Comparison of ENCODE assay signal across 18 cellular contexts in genomic region chr6:4360920-4361319, GRCh38.
DNase-seq lines count a peak whose midpoint lies in the region; ATAC-seq and TF ChIP-seq lines count a peak whose summit lies in the region.
"Had no signal": no experiment of that assay in that cellular context is flagged by ENCODE, and none has a peak within 500 bp of the region (broad histone marks: within the 10 kb centered on the region; RNA-seq: fewer than 3 reads in every experiment).

No MANE protein-coding gene starts in this region.

- no peak overlapping the region for H3K4me3 Mint-ChIP-seq in stimulated activated naive B cell treated with anti-CD40 and anti-IgM and Interleukin-4, amounts not matched to agents 10 μg/mL and 1 μg/mL and 100 μg/mL, for 72 hours
- H3K4me3 Mint-ChIP-seq: CD14-positive monocyte; CD4-positive, alpha-beta memory T cell had no signal

- DNase-seq in mesenchymal stem cell (no peak), NCI-H510A (lab: John Stamatoyannopoulos, UW) (no peak), NCI-H1417 treated with DMSO at 0.1 percent for 48 hours (lab: John Stamatoyannopoulos, UW) (no peak)
- no peak for DNase-seq in stimulated activated naive B cell treated with anti-CD40 and anti-IgM and Interleukin-4, amounts not matched to agents 10 μg/mL and 1 μg/mL and 100 μg/mL, for 72 hours
- DNase-seq: CD4-positive, alpha-beta memory T cell; DMS153; DMS79; GF-D8; GM23248; H7 had no signal

- ATAC-seq in stimulated activated naive B cell treated with anti-CD40 and anti-IgM and Interleukin-4, amounts not matched to agents 10 μg/mL and 1 μg/mL and 100 μg/mL, for 72 hours (replicated peaks) = no peak
- no peak for ATAC-seq in GM19397 (IDR thresholded peaks at IDR 0.05; ENCODE audit: unreplicated experiment)
- ATAC-seq: HCT116 had no signal

- H3K36me3 ChIP-seq in HEK293 (ENCODE audit: control insufficient read depth in 2 of 2, insufficient read depth in 1 of 2, low read length in 2 of 2) = no peaks in the 10 kb centered on the region
- H3K36me3 ChIP-seq in mesenchymal stem cell (ENCODE audit: control insufficient read depth in 1 of 2, insufficient read depth in 2 of 2, low read depth in 1 of 2, low read length in 2 of 2) = no peaks in the 10 kb centered on the region
- H3K36me3 ChIP-seq: BLaER1 had no signal

- H3K18ac ChIP-seq in mesenchymal stem cell (ENCODE audit: low read depth in 1 of 2, low read length in 2 of 2) = no peak overlapping the region

- H2AK5ac ChIP-seq in mesenchymal stem cell (ENCODE audit: low read length, severe bottlenecking) = no peak overlapping the region

- H3K79me1 ChIP-seq in mesenchymal stem cell (replicated peaks; ENCODE audit: low read length, poor library complexity, severe bottlenecking) = no peaks in the 10 kb centered on the region

- H3K14ac ChIP-seq in mesenchymal stem cell (ENCODE audit: low read length in 2 of 2) = no peak overlapping the region

- CTCF ChIA-PET in HEK293 (lab: Yijun Ruan, JAX) = no interaction called here

- no peak overlapping the region for H2BK120ac ChIP-seq in mesenchymal stem cell (ENCODE audit: low read depth, low read length)

- no peak overlapping the region for H2BK5ac ChIP-seq in mesenchymal stem cell (ENCODE audit: low read depth, low read length, poor library complexity, severe bottlenecking)

- POLR2A ChIA-PET in HEK293 (lab: Yijun Ruan, JAX) = no interaction called here

- H3K27ac ChIP-seq in HEK293 (ENCODE audit: extremely low read depth, low read depth, low read length) (no peak overlapping the region), mesenchymal stem cell (ENCODE audit: low read length, poor library complexity, severe bottlenecking) (no peak overlapping the region)
- H3K27ac ChIP-seq: BLaER1, GM23248, HL-60, KMS-11 had no signal

- no peaks in the 10 kb centered on the region for H3K27me3 ChIP-seq in mesenchymal stem cell (ENCODE audit: control insufficient read depth in 1 of 2, insufficient read depth in 1 of 2, low read length in 2 of 2)
- H3K27me3 ChIP-seq: BLaER1 had no signal

- peak overlapping the region; percentile 20 for H3K27ac Mint-ChIP-seq in stimulated activated naive B cell treated with anti-CD40 and anti-IgM and Interleukin-4, amounts not matched to agents 10 μg/mL and 1 μg/mL and 100 μg/mL, for 72 hours
- H3K27ac Mint-ChIP-seq: CD14-positive monocyte; CD4-positive, alpha-beta memory T cell had no signal

- H3K4me3 ChIP-seq in HEK293 (ENCODE audit: low read depth, low read length) = no peak overlapping the region
- no peak overlapping the region for H3K4me3 ChIP-seq in mesenchymal stem cell (ENCODE audit: insufficient read depth in 1 of 2, low read depth in 1 of 2, low read length in 2 of 2)
- H3K4me3 ChIP-seq: BLaER1, GM23248 had no signal

- no peak overlapping the region for H3K23ac ChIP-seq in mesenchymal stem cell (ENCODE audit: low read length in 2 of 2)

- no peak for TF ChIP-seq CTCF in HEK293 (tag by site-specific recombination; IDR thresholded peaks at IDR 0.05)

- 95% methylated on average over 6 of the region's 6 CpGs for WGBS in mesenchymal stem cell

- peaks cover 34 to 41% of the 10 kb centered on the region in 2 donors for H3K4me1 Mint-ChIP-seq in stimulated activated naive B cell treated with anti-CD40 and anti-IgM and Interleukin-4, amounts not matched to agents 10 μg/mL and 1 μg/mL and 100 μg/mL, for 72 hours
- H3K4me1 Mint-ChIP-seq: CD4-positive, alpha-beta memory T cell had no signal

- H3K36me3 Mint-ChIP-seq in stimulated activated naive B cell treated with anti-CD40 and anti-IgM and Interleukin-4, amounts not matched to agents 10 μg/mL and 1 μg/mL and 100 μg/mL, for 72 hours = peaks cover 4 to 5% of the 10 kb centered on the region in 2 donors
- H3K36me3 Mint-ChIP-seq: CD14-positive monocyte; CD4-positive, alpha-beta memory T cell had no signal

- no peak overlapping the region for H4K8ac ChIP-seq in mesenchymal stem cell (ENCODE audit: low read length)

- H2BK15ac ChIP-seq in mesenchymal stem cell (ENCODE audit: low read depth, poor library complexity, severe bottlenecking) = no peak overlapping the region

- H3K4me2 ChIP-seq in mesenchymal stem cell (ENCODE audit: low read length, poor library complexity, severe bottlenecking) = no peak overlapping the region
- H3K4me2 ChIP-seq: BLaER1, KMS-11 had no signal

- H4K91ac ChIP-seq in mesenchymal stem cell (ENCODE audit: low read length) = peak overlapping the region; percentile 43

- H3K9me3 Mint-ChIP-seq in stimulated activated naive B cell treated with anti-CD40 and anti-IgM and Interleukin-4, amounts not matched to agents 10 μg/mL and 1 μg/mL and 100 μg/mL, for 72 hours = peaks cover 7 to 13% of the 10 kb centered on the region in 2 donors

- no peak overlapping the region for H2BK12ac ChIP-seq in mesenchymal stem cell (ENCODE audit: low read length in 2 of 2)

- H3K27me3 Mint-ChIP-seq in stimulated activated naive B cell treated with anti-CD40 and anti-IgM and Interleukin-4, amounts not matched to agents 10 μg/mL and 1 μg/mL and 100 μg/mL, for 72 hours = peaks cover 6 to 10% of the 10 kb centered on the region in 2 donors

- H3K9me3 ChIP-seq in HEK293 (ENCODE audit: control insufficient read depth, insufficient read depth, low read depth, low read length) = no peaks in the 10 kb centered on the region
- H3K9me3 ChIP-seq in mesenchymal stem cell (ENCODE audit: control insufficient read depth, low read length) = no peaks in the 10 kb centered on the region
- H3K9me3 ChIP-seq: BLaER1 had no signal

- no peak overlapping the region for H3K4ac ChIP-seq in mesenchymal stem cell (ENCODE audit: low read depth in 1 of 2, low read length in 2 of 2)

- no peak overlapping the region for H3K9ac ChIP-seq in mesenchymal stem cell (ENCODE audit: low read length)
- H3K9ac ChIP-seq: BLaER1, GM23248, KMS-11 had no signal

- H3K4me1 ChIP-seq in HEK293 (ENCODE audit: control insufficient read depth, insufficient read depth, low read length) (0 out of 2 replicates have a peak, but pooled peaks cover 3% of the 10 kb centered on the region), mesenchymal stem cell (ENCODE audit: control insufficient read depth, insufficient read depth, low read depth, low read length) (peaks cover 15% of the 10 kb centered on the region)

- H2AFZ ChIP-seq in mesenchymal stem cell (ENCODE audit: low read depth, low read length) = no peak overlapping the region
- H2AFZ ChIP-seq: GM23248 had no signal

TF ChIP-seq in HEK293, 187 proteins besides CTCF, POLR2A, EP300 and RAD21:
- TF ChIP-seq BCL11A (tag by site-specific recombination; IDR thresholded peaks at IDR 0.05; ENCODE audit: low read depth) = no peak
- no peak for TF ChIP-seq ZNF132 (tag by site-specific recombination; IDR thresholded peaks at IDR 0.05; ENCODE audit: borderline replicate concordance)
- TF ChIP-seq, protein P1, sequence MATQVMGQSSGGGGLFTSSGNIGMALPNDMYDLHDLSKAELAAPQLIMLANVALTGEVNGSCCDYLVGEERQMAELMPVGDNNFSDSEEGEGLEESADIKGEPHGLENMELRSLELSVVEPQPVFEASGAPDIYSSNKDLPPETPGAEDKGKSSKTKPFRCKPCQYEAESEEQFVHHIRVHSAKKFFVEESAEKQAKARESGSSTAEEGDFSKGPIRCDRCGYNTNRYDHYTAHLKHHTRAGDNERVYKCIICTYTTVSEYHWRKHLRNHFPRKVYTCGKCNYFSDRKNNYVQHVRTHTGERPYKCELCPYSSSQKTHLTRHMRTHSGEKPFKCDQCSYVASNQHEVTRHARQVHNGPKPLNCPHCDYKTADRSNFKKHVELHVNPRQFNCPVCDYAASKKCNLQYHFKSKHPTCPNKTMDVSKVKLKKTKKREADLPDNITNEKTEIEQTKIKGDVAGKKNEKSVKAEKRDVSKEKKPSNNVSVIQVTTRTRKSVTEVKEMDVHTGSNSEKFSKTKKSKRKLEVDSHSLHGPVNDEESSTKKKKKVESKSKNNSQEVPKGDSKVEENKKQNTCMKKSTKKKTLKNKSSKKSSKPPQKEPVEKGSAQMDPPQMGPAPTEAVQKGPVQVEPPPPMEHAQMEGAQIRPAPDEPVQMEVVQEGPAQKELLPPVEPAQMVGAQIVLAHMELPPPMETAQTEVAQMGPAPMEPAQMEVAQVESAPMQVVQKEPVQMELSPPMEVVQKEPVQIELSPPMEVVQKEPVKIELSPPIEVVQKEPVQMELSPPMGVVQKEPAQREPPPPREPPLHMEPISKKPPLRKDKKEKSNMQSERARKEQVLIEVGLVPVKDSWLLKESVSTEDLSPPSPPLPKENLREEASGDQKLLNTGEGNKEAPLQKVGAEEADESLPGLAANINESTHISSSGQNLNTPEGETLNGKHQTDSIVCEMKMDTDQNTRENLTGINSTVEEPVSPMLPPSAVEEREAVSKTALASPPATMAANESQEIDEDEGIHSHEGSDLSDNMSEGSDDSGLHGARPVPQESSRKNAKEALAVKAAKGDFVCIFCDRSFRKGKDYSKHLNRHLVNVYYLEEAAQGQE (tag by site-specific recombination; IDR thresholded peaks at IDR 0.05) = peak; percentile 81

TF ChIP-seq in PFSK-1, 5 proteins besides CTCF, POLR2A, EP300 and RAD21:
- TF ChIP-seq, protein P1 (IDR thresholded peaks at IDR 0.05; ENCODE audit: insufficient read depth in 1 of 2, low read depth in 2 of 2, low read length in 2 of 2) = peak; percentile 47 to 81; a peak in 2 of 4 replicates
- no peak for TF ChIP-seq POLR2AphosphoS5 (IDR thresholded peaks at IDR 0.05; ENCODE audit: low read depth, low read length)
